12 cellular contexts compared by ENCODE assay signal in genomic region chrX:68503830-68504229, GRCh38. TPM values are rescaled to one million over a fixed set of nuclear protein-coding genes. Genes with fewer than 3 reads are reported as not detected.
DNase-seq lines count a peak whose midpoint lies in the region; ATAC-seq and TF ChIP-seq lines count a peak whose summit lies in the region.
"Had no signal": no experiment of that assay in that cellular context is flagged by ENCODE, and none has a peak within 500 bp of the region (broad histone marks: within the 10 kb centered on the region; RNA-seq: fewer than 3 reads in every experiment).

No MANE protein-coding gene starts in this region.

- H3K27me3 ChIP-seq in CD4-positive, CD25-positive, alpha-beta regulatory T cell (ENCODE audit: control insufficient read depth, insufficient read depth, low read length): no peaks in the 10 kb centered on the region
- no peaks in the 10 kb centered on the region for H3K27me3 ChIP-seq in esophagus muscularis mucosa

- ATAC-seq in CD4-positive, CD25-positive, alpha-beta regulatory T cell (ENCODE audit: low read depth in 2 of 2): peak in 1 of 2 donors; percentile 8
- peak; percentile 2 for ATAC-seq in GM21447 (IDR thresholded peaks at IDR 0.05; ENCODE audit: unreplicated experiment)
- no peak for ATAC-seq in HG03442 (IDR thresholded peaks at IDR 0.05; ENCODE audit: unreplicated experiment)

- TF ChIP-seq POLR2A in esophagus muscularis mucosa (IDR thresholded peaks at IDR 0.05; ENCODE audit: low read depth): no peak

- H3K27ac ChIP-seq in CD4-positive, CD25-positive, alpha-beta regulatory T cell (ENCODE audit: insufficient read depth, low read length, poor library complexity, severe bottlenecking): peak overlapping the region; percentile 74
- no peak overlapping the region for H3K27ac ChIP-seq in esophagus muscularis mucosa (replicated peaks in 1 of 4)
- H3K27ac ChIP-seq: parathyroid adenoma had no signal

- DNase-seq in CD4-positive, CD25-positive, alpha-beta regulatory T cell: no peak
- no peak for DNase-seq in activated CD4-positive, alpha-beta T cell treated with anti-CD3 and anti-CD28 coated beads, Interleukin-2, amount 10 ng/mL, durations not matched to agents 7 days and 5 days
- DNase-seq in iris pigment epithelial cell (ENCODE audit: low read depth) (peak; percentile 30), NCI-H187 (lab: John Stamatoyannopoulos, UW) (no peak), esophagus muscularis mucosa (ENCODE audit: extremely low spot score) (no peak)
- DNase-seq: hypothalamus, NCI-H146, SHP77 treated with DMSO at 0.1 percent for 48 hours, substantia nigra had no signal

- TF ChIP-seq EP300 in esophagus muscularis mucosa (IDR thresholded peaks at IDR 0.05): no peak

- no peaks in the 10 kb centered on the region for H3K36me3 Mint-ChIP-seq in CD4-positive, CD25-positive, alpha-beta regulatory T cell
- H3K36me3 Mint-ChIP-seq in activated CD4-positive, alpha-beta T cell treated with anti-CD3 and anti-CD28 coated beads, Interleukin-2, amount 10 ng/mL, durations not matched to agents 7 days and 5 days (ENCODE audit: low read depth): peaks cover 16% of the 10 kb centered on the region

- CTCF ChIA-PET in activated CD4-positive, alpha-beta T cell treated with anti-CD3 and anti-CD28 coated beads, Interleukin-2, amount 10 ng/mL, durations not matched to agents 7 days and 5 days (lab: Charles Lee): no interaction called here

- no peaks in the 10 kb centered on the region for H3K36me3 ChIP-seq in CD4-positive, CD25-positive, alpha-beta regulatory T cell (ENCODE audit: control insufficient read depth, insufficient read depth, low read length)
- H3K36me3 ChIP-seq in esophagus muscularis mucosa: no peaks in the 10 kb centered on the region

- peak overlapping the region; percentile 72 to 91 (median 87) for H3K27ac Mint-ChIP-seq in CD4-positive, CD25-positive, alpha-beta regulatory T cell
- peak overlapping the region; percentile 2 for H3K27ac Mint-ChIP-seq in activated CD4-positive, alpha-beta T cell treated with anti-CD3 and anti-CD28 coated beads, Interleukin-2, amount 10 ng/mL, durations not matched to agents 7 days and 5 days

- H3K4me1 ChIP-seq in CD4-positive, CD25-positive, alpha-beta regulatory T cell (ENCODE audit: control insufficient read depth, insufficient read depth, low read length, poor library complexity, severe bottlenecking): peaks cover 23% of the 10 kb centered on the region
- peaks cover 10 to 26% (median 19%) of the 10 kb centered on the region in 4 donors for H3K4me1 ChIP-seq in esophagus muscularis mucosa
- H3K4me1 ChIP-seq: parathyroid adenoma had no signal

- no peaks in the 10 kb centered on the region for H3K9me3 ChIP-seq in CD4-positive, CD25-positive, alpha-beta regulatory T cell (ENCODE audit: control insufficient read depth in 2 of 2, low read length in 2 of 2)
- no peaks in the 10 kb centered on the region for H3K9me3 ChIP-seq in esophagus muscularis mucosa

- POLR2A ChIA-PET in activated CD4-positive, alpha-beta T cell treated with anti-CD3 and anti-CD28 coated beads, Interleukin-2, amount 10 ng/mL, durations not matched to agents 7 days and 5 days (lab: Charles Lee): no interaction called here

- intact Hi-C loops in esophagus muscularis mucosa (cut with DNase I): loop anchor here (10.0 kb wide), 1 partner anchor 211 kb away; no protein-coding TSS in a partner anchor

- H3K4me1 Mint-ChIP-seq in CD4-positive, CD25-positive, alpha-beta regulatory T cell: peaks cover 21 to 75% (median 33%) of the 10 kb centered on the region in 4 donors
- peaks cover 39% of the 10 kb centered on the region for H3K4me1 Mint-ChIP-seq in activated CD4-positive, alpha-beta T cell treated with anti-CD3 and anti-CD28 coated beads, Interleukin-2, amount 10 ng/mL, durations not matched to agents 7 days and 5 days

- no peaks in the 10 kb centered on the region for H3K9me3 Mint-ChIP-seq in CD4-positive, CD25-positive, alpha-beta regulatory T cell
- no peaks in the 10 kb centered on the region for H3K9me3 Mint-ChIP-seq in activated CD4-positive, alpha-beta T cell treated with anti-CD3 and anti-CD28 coated beads, Interleukin-2, amount 10 ng/mL, durations not matched to agents 7 days and 5 days

- H3K27me3 Mint-ChIP-seq in CD4-positive, CD25-positive, alpha-beta regulatory T cell: no peaks in the 10 kb centered on the region
- no peaks in the 10 kb centered on the region for H3K27me3 Mint-ChIP-seq in activated CD4-positive, alpha-beta T cell treated with anti-CD3 and anti-CD28 coated beads, Interleukin-2, amount 10 ng/mL, durations not matched to agents 7 days and 5 days

- TF ChIP-seq CTCF in esophagus muscularis mucosa (IDR thresholded peaks at IDR 0.05): no peak

- H3K4me3 Mint-ChIP-seq in CD4-positive, CD25-positive, alpha-beta regulatory T cell: peak overlapping the region in 2 of 4 donors; percentile 69
- no peak overlapping the region for H3K4me3 Mint-ChIP-seq in activated CD4-positive, alpha-beta T cell treated with anti-CD3 and anti-CD28 coated beads, Interleukin-2, amount 10 ng/mL, durations not matched to agents 7 days and 5 days

- WGBS in esophagus muscularis mucosa: 64% methylated on average over 7 of the region's 7 CpGs

- peak overlapping the region; percentile 32 for H3K4me3 ChIP-seq in CD4-positive, CD25-positive, alpha-beta regulatory T cell (ENCODE audit: low read depth, low read length)
- H3K4me3 ChIP-seq in esophagus muscularis mucosa: no peak overlapping the region

RNA-seq across cellular contexts. Expression of gene YIPF6, which starts 5.0 kb away (rescaled TPM):
- 19.1 TPM for total RNA-seq in CD4-positive, CD25-positive, alpha-beta regulatory T cell
- polyA plus RNA-seq in CD4-positive, CD25-positive, alpha-beta regulatory T cell: 10 to 100 TPM; 21.2 to 23.0 (median 21.5) TPM
- total RNA-seq in activated CD4-positive, alpha-beta T cell treated with anti-CD3 and anti-CD28 coated beads, Interleukin-2, amount 10 ng/mL, durations not matched to agents 7 days and 5 days: 10 to 100 TPM; 11.1 to 15.7 TPM
- total RNA-seq in esophagus muscularis mucosa: 10 to 100 TPM; 22.4 to 28.5 (median 24.5) TPM
